ENCODE assay signal across 9 cellular contexts in genomic region chr5:175657593-175658271, GRCh38. TPM values are rescaled to one million over a fixed set of nuclear protein-coding genes. Genes with fewer than 3 reads are reported as not detected.
DNase-seq lines count a peak whose midpoint lies in the region; ATAC-seq and TF ChIP-seq lines count a peak whose summit lies in the region.
"Had no signal": no experiment of that assay in that cellular context is flagged by ENCODE, and none has a peak within 500 bp of the region (broad histone marks: within the 10 kb centered on the region; RNA-seq: fewer than 3 reads in every experiment).

HRH2 (plus strand) TSS chr5:175658071; CDS start chr5:175683234, 25,163 bp downstream.

- ATAC-seq in activated CD4-positive, CD25-positive, alpha-beta regulatory T cell treated with anti-CD3 and anti-CD28 coated beads, Interleukin-2, amount 50 U/mL, for 24 hours = peak; percentile 24 to 25
- ATAC-seq in mucosa of descending colon = peak; percentile 71
- ATAC-seq in GM19463 (IDR thresholded peaks at IDR 0.05; ENCODE audit: unreplicated experiment) = no peak

- intact Hi-C loops in dorsolateral prefrontal cortex (cut with DNase I) (no loop called here), mucosa of descending colon (cut with DNase I, micrococcal nuclease) (no loop called here)

- no peaks in the 10 kb centered on the region for H3K9me3 ChIP-seq in mucosa of descending colon
- H3K9me3 ChIP-seq in subcutaneous abdominal adipose tissue (ENCODE audit: control insufficient read depth in 5 of 5, low read length in 5 of 5) = no peaks in the 10 kb centered on the region

- H3K4me1 ChIP-seq in mucosa of descending colon (ENCODE audit: low read depth) = no peaks in the 10 kb centered on the region
- H3K4me1 ChIP-seq in subcutaneous abdominal adipose tissue (ENCODE audit: control insufficient read depth in 5 of 5, insufficient read depth in 5 of 5, low read length in 5 of 5) = peaks cover 2 to 30% (median 14%) of the 10 kb centered on the region in 5 donors

- peak within 1 kb of the TSS in 4 of 5 donors; percentile 13 to 48 (median 32) for H3K9ac ChIP-seq in subcutaneous abdominal adipose tissue (ENCODE audit: low read length in 5 of 5)

- peak within 1 kb of the TSS; percentile 10 to 78 (median 64) for H3K4me3 ChIP-seq in dorsolateral prefrontal cortex
- H3K4me3 ChIP-seq in mucosa of descending colon = no peak within 1 kb of the TSS
- H3K4me3 ChIP-seq in subcutaneous abdominal adipose tissue (ENCODE audit: low read depth in 1 of 5, low read length in 5 of 5) = peak within 1 kb of the TSS; percentile 53 to 74 (median 67)

- TF ChIP-seq CTCF in dorsolateral prefrontal cortex (IDR thresholded peaks at IDR 0.05 in 54 of 56, conservative IDR thresholded peaks at IDR 0.05 in 2 of 56; ENCODE audit: low read depth in 1 of 56, partially characterized antibody in 56 of 56) (no peak), mucosa of descending colon (IDR thresholded peaks at IDR 0.05) (no peak)

- H3K27me3 ChIP-seq in dorsolateral prefrontal cortex (peaks cover 0 to 38% (median 0%) of the 10 kb centered on the region in 45 donors), subcutaneous abdominal adipose tissue (ENCODE audit: control insufficient read depth in 5 of 5, insufficient read depth in 4 of 5, low read length in 5 of 5) (peaks cover 0 to 34% (median 28%) of the 10 kb centered on the region in 5 donors)

- H3K36me3 ChIP-seq in mucosa of descending colon (ENCODE audit: low read depth) (no peaks in the 10 kb centered on the region), subcutaneous abdominal adipose tissue (ENCODE audit: control insufficient read depth in 5 of 5, insufficient read depth in 5 of 5, low read length in 5 of 5) (no peaks in the 10 kb centered on the region)

- H3K27ac ChIP-seq in dorsolateral prefrontal cortex = peak within 1 kb of the TSS in 57 of 59 donors; percentile 24 to 92 (median 79)
- H3K27ac ChIP-seq in subcutaneous abdominal adipose tissue (ENCODE audit: low read depth, low read length) = no peak within 1 kb of the TSS
- H3K27ac ChIP-seq: 22Rv1 had no signal

- DNase-seq in DMS 273 (lab: John Stamatoyannopoulos, UW; ENCODE audit: unreplicated experiment) = peak; percentile 64
- DNase-seq in DMS 273 treated with DMSO at 0.1 percent for 48 hours (lab: John Stamatoyannopoulos, UW) = no peak
- DNase-seq in dorsolateral prefrontal cortex = peak in 6 of 10 donors; percentile 18 to 77 (median 60)
- peak; percentile 11 to 69 (median 27) for DNase-seq in mucosa of descending colon
- DNase-seq in hippocampal formation (lab: John Stamatoyannopoulos, UW) = no peak

RNA-seq across cellular contexts. Expression of gene HRH2, which starts in this region (rescaled TPM):
- total RNA-seq in dorsolateral prefrontal cortex = 10 to 100 TPM in 119 of 120 experiments, 1 to 10 TPM in 1; 8.7 to 45.7 (median 25.9) TPM
- 1 to 10 TPM in 2 of 3 donors, under 1 TPM in 1; 0.32 to 3.0 (median 1.3) TPM for total RNA-seq in mucosa of descending colon

Comparison
In these comparisons a context has a peak if more than half of its experiments do, and no peak if none do; other contexts are left out.
1. DNase-seq: peak in DMS 273 (single experiment), dorsolateral prefrontal cortex (6 of 10) and mucosa of descending colon (3 of 3); none in DMS 273 treated with DMSO at 0.1 percent for 48 hours (single experiment) and hippocampal formation (0 of 2).